25 cellular contexts compared by ENCODE assay signal in genomic region chr9:126503333-126504085, GRCh38.
DNase-seq lines count a peak whose midpoint lies in the region.
"Had no signal": no experiment of that assay in that cellular context is flagged by ENCODE, and none has a peak within 500 bp of the region (broad histone marks: within the 10 kb centered on the region; RNA-seq: fewer than 3 reads in every experiment).

No MANE protein-coding gene starts in this region.

- H2AFZ ChIP-seq in mesenchymal stem cell (ENCODE audit: low read depth, low read length): no peak overlapping the region

- H3K4me3 Mint-ChIP-seq in T-helper 2 cell treated with Interferon-gamma antibody and Interleukin-4, amounts not matched to agents 5 μg/mL and 100 μg/mL, for 36 hours: no peak overlapping the region
- H3K4me3 Mint-ChIP-seq: CD4-positive, CD25-positive, alpha-beta regulatory T cell; natural killer cell had no signal

- 70% methylated on average over 27 of the region's 28 CpGs for WGBS in mesenchymal stem cell

- no peak overlapping the region for H2BK12ac ChIP-seq in mesenchymal stem cell (ENCODE audit: low read length in 2 of 2)

- H3K9ac ChIP-seq in mesenchymal stem cell (ENCODE audit: low read length): no peak overlapping the region

- H3K36me3 Mint-ChIP-seq in T-helper 2 cell treated with Interferon-gamma antibody and Interleukin-4, amounts not matched to agents 5 μg/mL and 100 μg/mL, for 36 hours (ENCODE audit: low read depth): no peaks in the 10 kb centered on the region
- H3K36me3 Mint-ChIP-seq: CD4-positive, CD25-positive, alpha-beta regulatory T cell; natural killer cell had no signal

- H3K27ac ChIP-seq in mesenchymal stem cell (ENCODE audit: low read length, poor library complexity, severe bottlenecking): no peak overlapping the region
- H3K27ac ChIP-seq: epithelial cell of prostate, gastrocnemius medialis, pancreas, tibial artery, WERI-Rb-1 had no signal

- H3K18ac ChIP-seq in mesenchymal stem cell (ENCODE audit: low read depth in 1 of 2, low read length in 2 of 2): no peak overlapping the region

- no peak overlapping the region for H2BK15ac ChIP-seq in mesenchymal stem cell (ENCODE audit: low read depth, poor library complexity, severe bottlenecking)

- no peak overlapping the region for H2AK5ac ChIP-seq in mesenchymal stem cell (ENCODE audit: low read length, severe bottlenecking)

- no peaks in the 10 kb centered on the region for H3K79me1 ChIP-seq in mesenchymal stem cell (replicated peaks; ENCODE audit: low read length, poor library complexity, severe bottlenecking)

- no peak overlapping the region for H3K4me2 ChIP-seq in mesenchymal stem cell (ENCODE audit: low read length, poor library complexity, severe bottlenecking)

- H3K4me1 ChIP-seq in mesenchymal stem cell (ENCODE audit: control insufficient read depth, insufficient read depth, low read depth, low read length): peaks cover 30% of the 10 kb centered on the region

- H3K4me3 ChIP-seq in mesenchymal stem cell (ENCODE audit: insufficient read depth in 1 of 2, low read depth in 1 of 2, low read length in 2 of 2) (no peak overlapping the region), MG63 (no peak overlapping the region)
- H3K4me3 ChIP-seq: gastrocnemius medialis, pancreas, tibial artery had no signal

- H3K9me3 Mint-ChIP-seq in T-helper 2 cell treated with Interferon-gamma antibody and Interleukin-4, amounts not matched to agents 5 μg/mL and 100 μg/mL, for 36 hours: no peaks in the 10 kb centered on the region
- H3K9me3 Mint-ChIP-seq: CD4-positive, CD25-positive, alpha-beta regulatory T cell; natural killer cell had no signal

- H4K91ac ChIP-seq in mesenchymal stem cell (ENCODE audit: low read length): no peak overlapping the region

- no peak overlapping the region for H2BK5ac ChIP-seq in mesenchymal stem cell (ENCODE audit: low read depth, low read length, poor library complexity, severe bottlenecking)

- no peak overlapping the region for H3K23ac ChIP-seq in mesenchymal stem cell (ENCODE audit: low read length in 2 of 2)

- H3K14ac ChIP-seq in mesenchymal stem cell (ENCODE audit: low read length in 2 of 2): no peak overlapping the region

- no peak overlapping the region for H3K27ac Mint-ChIP-seq in T-helper 2 cell treated with Interferon-gamma antibody and Interleukin-4, amounts not matched to agents 5 μg/mL and 100 μg/mL, for 36 hours
- H3K27ac Mint-ChIP-seq: CD4-positive, CD25-positive, alpha-beta regulatory T cell; natural killer cell had no signal

- H3K9me3 ChIP-seq in mesenchymal stem cell (ENCODE audit: control insufficient read depth, low read length) (no peaks in the 10 kb centered on the region), MG63 (no peaks in the 10 kb centered on the region)
- H3K9me3 ChIP-seq: gastrocnemius medialis, pancreas, tibial artery had no signal

- peaks cover 2% of the 10 kb centered on the region for H3K4me1 Mint-ChIP-seq in T-helper 2 cell treated with Interferon-gamma antibody and Interleukin-4, amounts not matched to agents 5 μg/mL and 100 μg/mL, for 36 hours (ENCODE audit: low read depth)

- no peak overlapping the region for H3K4ac ChIP-seq in mesenchymal stem cell (ENCODE audit: low read depth in 1 of 2, low read length in 2 of 2)

- H4K8ac ChIP-seq in mesenchymal stem cell (ENCODE audit: low read length): no peak overlapping the region

- peak; percentile 43 for DNase-seq in AG08396 (ENCODE audit: low spot score)
- peak; percentile 29 for DNase-seq in GOT3 (lab: John Stamatoyannopoulos, UW)
- peak; percentile 10 for DNase-seq in T1000 (lab: John Stamatoyannopoulos, UW)
- peak; percentile 62 for DNase-seq in mesenchymal stem cell
- DNase-seq in T-helper 2 cell treated with Interferon-gamma antibody and Interleukin-4, amounts not matched to agents 5 μg/mL and 100 μg/mL, for 36 hours (ENCODE audit: low spot score): no peak
- DNase-seq in MG63: no peak
- no peak for DNase-seq in UCSD-AML1 (lab: John Stamatoyannopoulos, UW; ENCODE audit: unreplicated experiment)
- no peak for DNase-seq in T-helper 1 cell
- DNase-seq: activated CD8-positive, alpha-beta memory T cell treated with anti-CD3 and anti-CD28 coated beads, Interleukin-2, amount 50 U/mL, for 4 hours; CD4-positive, CD25-positive, alpha-beta regulatory T cell; DMS153; gastrocnemius medialis; left cardiac atrium; mesendoderm; natural killer cell; NCI-H1436 treated with DMSO at 0.1 percent for 48 hours; NCI-H2171 treated with DMSO at 0.1 percent for 48 hours; NCI-H69; SIG-M5; stimulated activated CD4-positive, alpha-beta T cell treated with anti-CD3 and anti-CD28 coated beads, Interleukin-1b, Interleukin-23, amount 100 ng/mL, for 48 hours; stimulated activated naive CD4-positive, alpha-beta T cell had no signal

- no peak overlapping the region for H2BK120ac ChIP-seq in mesenchymal stem cell (ENCODE audit: low read depth, low read length)

- H3K27me3 ChIP-seq in mesenchymal stem cell (ENCODE audit: control insufficient read depth in 1 of 2, insufficient read depth in 1 of 2, low read length in 2 of 2) (peaks cover 23 to 45% of the 10 kb centered on the region in 2 experiments), MG63 (no peaks in the 10 kb centered on the region)
- H3K27me3 ChIP-seq: gastrocnemius medialis, pancreas had no signal

- peaks cover 22% of the 10 kb centered on the region for H3K27me3 Mint-ChIP-seq in T-helper 2 cell treated with Interferon-gamma antibody and Interleukin-4, amounts not matched to agents 5 μg/mL and 100 μg/mL, for 36 hours (ENCODE audit: low read depth)

- H3K36me3 ChIP-seq in mesenchymal stem cell (ENCODE audit: control insufficient read depth in 1 of 2, insufficient read depth in 2 of 2, low read depth in 1 of 2, low read length in 2 of 2): peaks cover 0 to 9% of the 10 kb centered on the region in 2 experiments
- H3K36me3 ChIP-seq in MG63: no peaks in the 10 kb centered on the region

Comparison
In these comparisons a context has a peak if more than half of its experiments do, and no peak if none do; other contexts are left out.
1. DNase-seq: peak in AG08396 (single experiment), GOT3 (single experiment), T1000 (single experiment) and mesenchymal stem cell (single experiment); none in T-helper 2 cell treated with Interferon-gamma antibody and Interleukin-4, amounts not matched to agents 5 μg/mL and 100 μg/mL, for 36 hours (single experiment), MG63 (single experiment), UCSD-AML1 (single experiment) and T-helper 1 cell (0 of 5).